In the genomic region with DNA sequence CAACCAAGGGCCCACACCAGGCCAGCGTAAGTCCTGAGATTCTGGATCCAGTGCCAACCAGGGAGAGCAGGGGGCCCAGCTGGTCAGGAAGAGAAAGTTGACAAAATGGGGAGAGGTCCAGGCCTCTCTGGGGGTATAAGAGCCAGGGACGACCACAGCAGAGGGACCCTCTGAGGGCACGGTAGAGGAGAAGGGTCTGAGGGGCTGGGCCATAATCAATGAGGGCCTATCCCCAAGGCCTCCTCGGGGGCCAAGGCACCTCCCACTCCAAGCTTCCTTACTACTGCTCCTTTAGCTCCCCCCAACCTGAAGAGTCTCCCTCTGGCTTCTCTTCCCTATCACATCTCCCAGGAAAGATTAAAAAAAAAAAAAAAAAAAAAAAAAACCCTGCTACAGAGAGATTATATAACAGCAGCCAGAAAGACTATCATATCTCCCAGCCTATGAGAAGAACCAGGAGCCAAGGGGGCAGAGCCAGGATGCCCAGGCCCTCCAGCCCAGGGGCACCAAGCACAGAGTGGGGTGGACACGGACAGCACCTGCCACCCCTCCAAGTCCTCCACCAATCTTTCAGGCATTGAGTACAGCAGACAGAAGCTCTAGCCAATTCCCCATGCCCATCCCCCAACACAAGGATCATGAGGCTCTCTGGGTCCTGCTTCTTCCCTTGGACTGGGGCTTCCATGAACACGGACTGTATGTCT, we compare ENCODE assay signal across 8 cellular contexts. TPM values are rescaled to one million over a fixed set of nuclear protein-coding genes. Genes with fewer than 3 reads are reported as not detected.
DNase-seq lines count a peak whose midpoint lies in the region; ATAC-seq and TF ChIP-seq lines count a peak whose summit lies in the region.

No MANE protein-coding gene starts in this region.

- H3K27me3 Mint-ChIP-seq in T-helper 2 cell treated with Interferon-gamma antibody and Interleukin-4, amounts not matched to agents 5 μg/mL and 100 μg/mL, for 36 hours (ENCODE audit: low read depth) = no peaks in the 10 kb centered on the region
- no peaks in the 10 kb centered on the region for H3K27me3 Mint-ChIP-seq in activated naive CD8-positive, alpha-beta T cell treated with anti-CD3 and anti-CD28 coated beads, Interleukin-2, amount 10 ng/mL, durations not matched to agents 7 days and 5 days

- H3K4me1 ChIP-seq in liver (ENCODE audit: control insufficient read depth in 4 of 4, insufficient read depth in 4 of 4, low read length in 3 of 4) = peaks cover 26 to 76% (median 62%) of the 10 kb centered on the region in 4 donors
- H3K4me1 ChIP-seq in suprapubic skin = peaks cover 85% of the 10 kb centered on the region

- no peak for TF ChIP-seq POLR2A in suprapubic skin (IDR thresholded peaks at IDR 0.05)

- H3K36me3 Mint-ChIP-seq in T-helper 2 cell treated with Interferon-gamma antibody and Interleukin-4, amounts not matched to agents 5 μg/mL and 100 μg/mL, for 36 hours (ENCODE audit: low read depth) = peaks cover 9% of the 10 kb centered on the region
- H3K36me3 Mint-ChIP-seq in activated naive CD8-positive, alpha-beta T cell treated with anti-CD3 and anti-CD28 coated beads, Interleukin-2, amount 10 ng/mL, durations not matched to agents 7 days and 5 days = peaks cover 13% of the 10 kb centered on the region

- H3K27me3 ChIP-seq in liver (ENCODE audit: control insufficient read depth in 4 of 4, insufficient read depth in 4 of 4, low read length in 3 of 4) (no peaks in the 10 kb centered on the region), suprapubic skin (no peaks in the 10 kb centered on the region)

- H3K27ac ChIP-seq in liver (ENCODE audit: low read depth in 1 of 2, low read length in 2 of 2) (peak overlapping the region; percentile 28 to 49), suprapubic skin (no peak overlapping the region)

- H3K9me3 Mint-ChIP-seq in T-helper 2 cell treated with Interferon-gamma antibody and Interleukin-4, amounts not matched to agents 5 μg/mL and 100 μg/mL, for 36 hours = no peaks in the 10 kb centered on the region
- no peaks in the 10 kb centered on the region for H3K9me3 Mint-ChIP-seq in activated naive CD8-positive, alpha-beta T cell treated with anti-CD3 and anti-CD28 coated beads, Interleukin-2, amount 10 ng/mL, durations not matched to agents 7 days and 5 days

- H3K4me3 ChIP-seq in liver (ENCODE audit: low read depth in 1 of 3, low read length in 3 of 3) (no peak overlapping the region), suprapubic skin (peak overlapping the region; percentile 98)

- no peak for DNase-seq in T-helper 2 cell treated with Interferon-gamma antibody and Interleukin-4, amounts not matched to agents 5 μg/mL and 100 μg/mL, for 36 hours (ENCODE audit: low spot score)
- DNase-seq in T-helper 2 cell (no peak), suprapubic skin (ENCODE audit: low spot score in 2 of 2) (no peak), COLO668 (lab: John Stamatoyannopoulos, UW; ENCODE audit: unreplicated experiment) (no peak), NCI-H2107 (lab: John Stamatoyannopoulos, UW) (no peak)
- DNase-seq in activated naive CD8-positive, alpha-beta T cell treated with anti-CD3 and anti-CD28 coated beads, Interleukin-2, amount 10 ng/mL, durations not matched to agents 7 days and 5 days = peak; percentile 21
- DNase-seq in activated CD4-positive, alpha-beta T cell treated with anti-CD3 and anti-CD28 coated beads for 48 hours = no peak

- peaks cover 57% of the 10 kb centered on the region for H3K4me1 Mint-ChIP-seq in T-helper 2 cell treated with Interferon-gamma antibody and Interleukin-4, amounts not matched to agents 5 μg/mL and 100 μg/mL, for 36 hours (ENCODE audit: low read depth)
- peaks cover 57% of the 10 kb centered on the region for H3K4me1 Mint-ChIP-seq in activated naive CD8-positive, alpha-beta T cell treated with anti-CD3 and anti-CD28 coated beads, Interleukin-2, amount 10 ng/mL, durations not matched to agents 7 days and 5 days

- no peak for TF ChIP-seq EP300 in suprapubic skin (IDR thresholded peaks at IDR 0.05)

- POLR2A ChIA-PET in activated naive CD8-positive, alpha-beta T cell treated with anti-CD3 and anti-CD28 coated beads, Interleukin-2, amount 10 ng/mL, durations not matched to agents 7 days and 5 days (lab: Charles Lee) = interaction anchor here (0.7 to 3.6 kb wide), 4 partner anchors 7 to 84 kb away, joined by 3 to 81 read pairs (median 14); no protein-coding TSS in a partner anchor

- H3K36me3 ChIP-seq in liver (ENCODE audit: control insufficient read depth in 4 of 4, insufficient read depth in 3 of 4, low read depth in 1 of 4, low read length in 3 of 4) (peaks cover 0 to 2% (median 0%) of the 10 kb centered on the region in 4 donors), suprapubic skin (peaks cover 3% of the 10 kb centered on the region)

- TF ChIP-seq RAD21 in liver (IDR thresholded peaks at IDR 0.05) = no peak

- no peak for TF ChIP-seq CTCF in liver (IDR thresholded peaks at IDR 0.05; ENCODE audit: low read depth, low read length, missing input control)
- no peak for TF ChIP-seq CTCF in suprapubic skin (IDR thresholded peaks at IDR 0.05)

- no peak for ATAC-seq in activated naive CD8-positive, alpha-beta T cell treated with anti-CD3 and anti-CD28 coated beads, Interleukin-2, amount 10 ng/mL, durations not matched to agents 7 days and 5 days (ENCODE audit: low read depth)

- peak overlapping the region; percentile 71 for H3K4me3 Mint-ChIP-seq in T-helper 2 cell treated with Interferon-gamma antibody and Interleukin-4, amounts not matched to agents 5 μg/mL and 100 μg/mL, for 36 hours
- peak overlapping the region; percentile 89 for H3K4me3 Mint-ChIP-seq in activated naive CD8-positive, alpha-beta T cell treated with anti-CD3 and anti-CD28 coated beads, Interleukin-2, amount 10 ng/mL, durations not matched to agents 7 days and 5 days

- H3K9me3 ChIP-seq in liver (ENCODE audit: control insufficient read depth in 4 of 4, low read length in 3 of 4) = no peaks in the 10 kb centered on the region
- H3K9me3 ChIP-seq in suprapubic skin = no peaks in the 10 kb centered on the region

- WGBS in liver = 72% methylated on average over 6 of the region's 6 CpGs
- WGBS in suprapubic skin = 40% methylated on average over 6 of the region's 6 CpGs

- no peak overlapping the region for H3K9ac ChIP-seq in liver (ENCODE audit: low read depth in 1 of 2, low read length in 2 of 2)

- no peak overlapping the region for H3K27ac Mint-ChIP-seq in T-helper 2 cell treated with Interferon-gamma antibody and Interleukin-4, amounts not matched to agents 5 μg/mL and 100 μg/mL, for 36 hours
- H3K27ac Mint-ChIP-seq in activated naive CD8-positive, alpha-beta T cell treated with anti-CD3 and anti-CD28 coated beads, Interleukin-2, amount 10 ng/mL, durations not matched to agents 7 days and 5 days = peak overlapping the region; percentile 64

TF ChIP-seq in liver, 16 proteins besides CTCF, POLR2A, EP300 and RAD21 (continues in another document):
- TF ChIP-seq EGR1 (IDR thresholded peaks at IDR 0.05; ENCODE audit: low read depth in 2 of 2) (no peak), JUND (IDR thresholded peaks at IDR 0.05) (no peak), GABPA (IDR thresholded peaks at IDR 0.05 in 1 of 2, conservative IDR thresholded peaks at IDR 0.05 in 1 of 2) (no peak), HNF4G (IDR thresholded peaks at IDR 0.05) (no peak), TAF1 (conservative IDR thresholded peaks at IDR 0.05) (no peak), FOXA1 (IDR thresholded peaks at IDR 0.05) (no peak), HNF4A (conservative IDR thresholded peaks at IDR 0.05) (no peak), NR2F2 (IDR thresholded peaks at IDR 0.05) (no peak)
- TF ChIP-seq, protein P1, sequence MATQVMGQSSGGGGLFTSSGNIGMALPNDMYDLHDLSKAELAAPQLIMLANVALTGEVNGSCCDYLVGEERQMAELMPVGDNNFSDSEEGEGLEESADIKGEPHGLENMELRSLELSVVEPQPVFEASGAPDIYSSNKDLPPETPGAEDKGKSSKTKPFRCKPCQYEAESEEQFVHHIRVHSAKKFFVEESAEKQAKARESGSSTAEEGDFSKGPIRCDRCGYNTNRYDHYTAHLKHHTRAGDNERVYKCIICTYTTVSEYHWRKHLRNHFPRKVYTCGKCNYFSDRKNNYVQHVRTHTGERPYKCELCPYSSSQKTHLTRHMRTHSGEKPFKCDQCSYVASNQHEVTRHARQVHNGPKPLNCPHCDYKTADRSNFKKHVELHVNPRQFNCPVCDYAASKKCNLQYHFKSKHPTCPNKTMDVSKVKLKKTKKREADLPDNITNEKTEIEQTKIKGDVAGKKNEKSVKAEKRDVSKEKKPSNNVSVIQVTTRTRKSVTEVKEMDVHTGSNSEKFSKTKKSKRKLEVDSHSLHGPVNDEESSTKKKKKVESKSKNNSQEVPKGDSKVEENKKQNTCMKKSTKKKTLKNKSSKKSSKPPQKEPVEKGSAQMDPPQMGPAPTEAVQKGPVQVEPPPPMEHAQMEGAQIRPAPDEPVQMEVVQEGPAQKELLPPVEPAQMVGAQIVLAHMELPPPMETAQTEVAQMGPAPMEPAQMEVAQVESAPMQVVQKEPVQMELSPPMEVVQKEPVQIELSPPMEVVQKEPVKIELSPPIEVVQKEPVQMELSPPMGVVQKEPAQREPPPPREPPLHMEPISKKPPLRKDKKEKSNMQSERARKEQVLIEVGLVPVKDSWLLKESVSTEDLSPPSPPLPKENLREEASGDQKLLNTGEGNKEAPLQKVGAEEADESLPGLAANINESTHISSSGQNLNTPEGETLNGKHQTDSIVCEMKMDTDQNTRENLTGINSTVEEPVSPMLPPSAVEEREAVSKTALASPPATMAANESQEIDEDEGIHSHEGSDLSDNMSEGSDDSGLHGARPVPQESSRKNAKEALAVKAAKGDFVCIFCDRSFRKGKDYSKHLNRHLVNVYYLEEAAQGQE (IDR thresholded peaks at IDR 0.05) = no peak
- TF ChIP-seq, protein P2, sequence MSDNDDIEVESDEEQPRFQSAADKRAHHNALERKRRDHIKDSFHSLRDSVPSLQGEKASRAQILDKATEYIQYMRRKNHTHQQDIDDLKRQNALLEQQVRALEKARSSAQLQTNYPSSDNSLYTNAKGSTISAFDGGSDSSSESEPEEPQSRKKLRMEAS (IDR thresholded peaks at IDR 0.05) = no peak

RNA-seq across cellular contexts. Expression of a gene that starts 2.7 kb away (rescaled TPM):
- 10 to 100 TPM; 52.4 to 54.4 TPM for total RNA-seq in activated naive CD8-positive, alpha-beta T cell treated with anti-CD3 and anti-CD28 coated beads, Interleukin-2, amount 10 ng/mL, durations not matched to agents 7 days and 5 days
- total RNA-seq in liver (1 to 10 TPM; 5.2 to 5.7 TPM), suprapubic skin (10 to 100 TPM; 61.7 to 73.5 (median 67.1) TPM)
- 1 to 10 TPM; 3.4 to 7.6 TPM for polyA plus RNA-seq in liver

Comparison
In these comparisons a context has a peak if more than half of its experiments do, and no peak if none do; other contexts are left out.
1. RNA of a gene that starts 2.7 kb away (total RNA-seq): 61.7 to 73.5 TPM in suprapubic skin and 52.4 to 54.4 TPM in activated naive CD8-positive, alpha-beta T cell treated with anti-CD3 and anti-CD28 coated beads, Interleukin-2, amount 10 ng/mL, durations not matched to agents 7 days and 5 days; 5.2 to 5.7 TPM in liver; every median in the first group is over 4 times any median in the second.